Comparison of ENCODE assay signal across 11 cellular contexts in genomic region chr5:173745123-173745522, GRCh38.
DNase-seq lines count a peak whose midpoint lies in the region; ATAC-seq and TF ChIP-seq lines count a peak whose summit lies in the region.
"Had no signal": no experiment of that assay in that cellular context is flagged by ENCODE, and none has a peak within 500 bp of the region (broad histone marks: within the 10 kb centered on the region; RNA-seq: fewer than 3 reads in every experiment).

No MANE protein-coding gene starts in this region.

- CTCF ChIA-PET in activated B cell treated with CpG ODN at 0.5 μM for 24 hours (lab: Charles Lee): interaction anchor here (1.1 to 1.5 kb wide), 3 partner anchors 10 to 42 kb away, joined by 3 to 5 read pairs (median 4); no protein-coding TSS in a partner anchor
- CTCF ChIA-PET in CD8-positive, alpha-beta T cell (lab: Charles Lee): interaction anchor here (0.7 to 1.0 kb wide), 2 partner anchors 8 to 181 kb away, joined by 3 to 4 read pairs; no protein-coding TSS in a partner anchor

- intact Hi-C loops in activated B cell treated with CpG ODN at 0.5 μM for 24 hours (cut with micrococcal nuclease): loop anchor here (1.0 to 5.0 kb wide), 4 partner anchors 11 to 140 kb away; no protein-coding TSS in a partner anchor
- intact Hi-C loops in CD8-positive, alpha-beta T cell (cut with DNase I, micrococcal nuclease): no loop called here

- TF ChIP-seq CTCF in activated B cell treated with CpG ODN at 0.5 μM for 24 hours (IDR thresholded peaks at IDR 0.05): no peak
- TF ChIP-seq CTCF in CD8-positive, alpha-beta T cell (IDR thresholded peaks at IDR 0.05): no peak

- H3K4me3 Mint-ChIP-seq in activated B cell treated with CpG ODN at 0.5 μM for 24 hours: peak overlapping the region; percentile 29
- H3K4me3 Mint-ChIP-seq in CD8-positive, alpha-beta T cell: no peak overlapping the region
- H3K4me3 Mint-ChIP-seq: activated naive CD8-positive, alpha-beta T cell treated with anti-CD3 and anti-CD28 coated beads, Interleukin-2, amount 10 ng/mL, durations not matched to agents 7 days and 5 days had no signal

- H3K27ac Mint-ChIP-seq in activated B cell treated with CpG ODN at 0.5 μM for 24 hours: peak overlapping the region; percentile 80
- H3K27ac Mint-ChIP-seq in CD8-positive, alpha-beta T cell: no peak overlapping the region
- H3K27ac Mint-ChIP-seq: activated naive CD8-positive, alpha-beta T cell treated with anti-CD3 and anti-CD28 coated beads, Interleukin-2, amount 10 ng/mL, durations not matched to agents 7 days and 5 days had no signal

- no peaks in the 10 kb centered on the region for H3K9me3 ChIP-seq in CD8-positive, alpha-beta T cell (ENCODE audit: low read length)
- H3K9me3 ChIP-seq: gastrocnemius medialis had no signal

- peak; percentile 53 for ATAC-seq in GM19467 (IDR thresholded peaks at IDR 0.05; ENCODE audit: unreplicated experiment)
- ATAC-seq in HG03469 (IDR thresholded peaks at IDR 0.05; ENCODE audit: unreplicated experiment): peak; percentile 33
- ATAC-seq in activated B cell treated with CpG ODN at 0.5 μM for 24 hours (ENCODE audit: low read depth): peak; percentile 70
- ATAC-seq in CD8-positive, alpha-beta T cell: no peak

- H3K27ac ChIP-seq in CD8-positive, alpha-beta T cell (ENCODE audit: low read depth, low read length): no peak overlapping the region

- DNase-seq in DMS79 (lab: John Stamatoyannopoulos, UW) (peak; percentile 43), activated B cell treated with CpG ODN at 0.5 μM for 24 hours (peak; percentile 33), foreskin melanocyte (no peak), SK-N-DZ (ENCODE audit: low spot score) (no peak), SIG-M5 (lab: John Stamatoyannopoulos, UW) (no peak)
- no peak for DNase-seq in CD8-positive, alpha-beta T cell
- DNase-seq: activated naive CD8-positive, alpha-beta T cell treated with anti-CD3 and anti-CD28 coated beads, Interleukin-2, amount 10 ng/mL, durations not matched to agents 7 days and 5 days; gastrocnemius medialis; NK-92 treated with Interleukin-12 subunit alpha and Interleukin-12 subunit beta, amount 100 ng/mL, for 24 hours had no signal

- H3K9me3 Mint-ChIP-seq in activated B cell treated with CpG ODN at 0.5 μM for 24 hours: no peaks in the 10 kb centered on the region
- no peaks in the 10 kb centered on the region for H3K9me3 Mint-ChIP-seq in CD8-positive, alpha-beta T cell
- H3K9me3 Mint-ChIP-seq: activated naive CD8-positive, alpha-beta T cell treated with anti-CD3 and anti-CD28 coated beads, Interleukin-2, amount 10 ng/mL, durations not matched to agents 7 days and 5 days had no signal

- no peak overlapping the region for H3K4me3 ChIP-seq in CD8-positive, alpha-beta T cell (ENCODE audit: low read depth, low read length)
- H3K4me3 ChIP-seq: gastrocnemius medialis had no signal

- no peaks in the 10 kb centered on the region for H3K36me3 Mint-ChIP-seq in activated B cell treated with CpG ODN at 0.5 μM for 24 hours (ENCODE audit: low read depth)
- no peaks in the 10 kb centered on the region for H3K36me3 Mint-ChIP-seq in CD8-positive, alpha-beta T cell
- H3K36me3 Mint-ChIP-seq: activated naive CD8-positive, alpha-beta T cell treated with anti-CD3 and anti-CD28 coated beads, Interleukin-2, amount 10 ng/mL, durations not matched to agents 7 days and 5 days had no signal

- H3K27me3 ChIP-seq in CD8-positive, alpha-beta T cell (ENCODE audit: insufficient read depth, low read length): no peaks in the 10 kb centered on the region
- H3K27me3 ChIP-seq: gastrocnemius medialis had no signal

- POLR2A ChIA-PET in activated B cell treated with CpG ODN at 0.5 μM for 24 hours (lab: Charles Lee): interaction anchor here (0.7 to 1.8 kb wide), 6 partner anchors 11 to 143 kb away, joined by 3 to 13 read pairs (median 4); partner anchors contain the start of gene CPEB4
- POLR2A ChIA-PET in CD8-positive, alpha-beta T cell (lab: Charles Lee): no interaction called here

- H3K4me1 Mint-ChIP-seq in activated B cell treated with CpG ODN at 0.5 μM for 24 hours: peaks cover 60% of the 10 kb centered on the region
- H3K4me1 Mint-ChIP-seq in CD8-positive, alpha-beta T cell (ENCODE audit: low read depth): no peaks in the 10 kb centered on the region
- H3K4me1 Mint-ChIP-seq: activated naive CD8-positive, alpha-beta T cell treated with anti-CD3 and anti-CD28 coated beads, Interleukin-2, amount 10 ng/mL, durations not matched to agents 7 days and 5 days had no signal

- no peaks in the 10 kb centered on the region for H3K4me1 ChIP-seq in CD8-positive, alpha-beta T cell (ENCODE audit: insufficient read depth, low read length)
- H3K4me1 ChIP-seq: gastrocnemius medialis had no signal

- no peaks in the 10 kb centered on the region for H3K36me3 ChIP-seq in CD8-positive, alpha-beta T cell (ENCODE audit: insufficient read depth, low read length)
- H3K36me3 ChIP-seq: gastrocnemius medialis had no signal

- H3K27me3 Mint-ChIP-seq in activated B cell treated with CpG ODN at 0.5 μM for 24 hours: no peaks in the 10 kb centered on the region
- H3K27me3 Mint-ChIP-seq in CD8-positive, alpha-beta T cell (ENCODE audit: low read depth): peaks cover 6% of the 10 kb centered on the region
- H3K27me3 Mint-ChIP-seq: activated naive CD8-positive, alpha-beta T cell treated with anti-CD3 and anti-CD28 coated beads, Interleukin-2, amount 10 ng/mL, durations not matched to agents 7 days and 5 days had no signal

Comparison
In these comparisons a context has a peak if more than half of its experiments do, and no peak if none do; other contexts are left out.
1. DNase-seq: peak in DMS79 (single experiment) and activated B cell treated with CpG ODN at 0.5 μM for 24 hours (single experiment); none in CD8-positive, alpha-beta T cell (0 of 7), foreskin melanocyte (single experiment), SK-N-DZ (single experiment) and SIG-M5 (single experiment).